14 cellular contexts compared by ENCODE assay signal in the genomic region with DNA sequence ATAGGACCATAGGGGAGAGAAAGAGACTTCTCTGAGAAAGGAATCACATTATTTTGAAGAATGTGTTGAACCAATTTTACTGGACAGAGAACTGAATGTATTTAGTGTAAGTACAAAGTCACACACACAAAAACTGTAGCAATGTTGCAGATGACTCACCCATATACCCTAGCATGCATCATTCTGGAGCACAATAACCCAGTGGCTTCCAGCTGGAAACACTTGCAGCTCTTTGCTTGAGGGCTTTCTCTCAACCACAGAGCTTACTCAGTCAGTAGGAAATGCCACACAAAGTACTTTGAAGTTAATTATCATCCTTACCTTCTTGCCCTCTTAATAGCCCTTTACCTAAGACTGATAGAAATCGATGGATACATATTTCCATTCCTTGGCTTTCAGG.
DNase-seq lines count a peak whose midpoint lies in the region; TF ChIP-seq lines count a peak whose summit lies in the region.
"Had no signal": no experiment of that assay in that cellular context is flagged by ENCODE, and none has a peak within 500 bp of the region (broad histone marks: within the 10 kb centered on the region; RNA-seq: fewer than 3 reads in every experiment).

No MANE protein-coding gene starts in this region.

- no peaks in the 10 kb centered on the region for H3K4me1 Mint-ChIP-seq in neural progenitor cell
- H3K4me1 Mint-ChIP-seq: activated T-helper 17 cell treated with anti-CD3 and anti-CD28 coated beads, Interleukin-2, amount 50 U/mL, for 72 hours; memory B cell; stimulated activated memory B cell treated with anti-CD40 and anti-IgM and Interleukin-4, amounts not matched to agents 10 μg/mL and 1 μg/mL and 100 μg/mL, for 72 hours had no signal

- H3K9me3 Mint-ChIP-seq in neural progenitor cell: no peaks in the 10 kb centered on the region
- H3K9me3 Mint-ChIP-seq: memory B cell; stimulated activated memory B cell treated with anti-CD40 and anti-IgM and Interleukin-4, amounts not matched to agents 10 μg/mL and 1 μg/mL and 100 μg/mL, for 72 hours had no signal

- H3F3A ChIP-seq in neural progenitor cell (ENCODE audit: low read depth): no peaks in the 10 kb centered on the region

- H3K27me3 ChIP-seq in hepatocyte: no peaks in the 10 kb centered on the region
- no peaks in the 10 kb centered on the region for H3K27me3 ChIP-seq in spleen (replicated peaks in 1 of 7)
- no peaks in the 10 kb centered on the region for H3K27me3 ChIP-seq in neural progenitor cell
- H3K27me3 ChIP-seq: cardiac muscle cell had no signal

- WGBS in hepatocyte (ENCODE audit: low lambda C conversion rate, missing lambda C conversion rate): 75% methylated on average over 1 of the region's 1 CpG
- 69 to 86% (median 78%) methylated on average over 1 of the region's 1 CpG for WGBS in spleen, 5 donors

- intact Hi-C loops in spleen (cut with DNase I; ENCODE audit: low total_unique reads): no loop called here

- H3K4me1 ChIP-seq in hepatocyte (ENCODE audit: insufficient read depth) (no peaks in the 10 kb centered on the region), spleen (no peaks in the 10 kb centered on the region), neural progenitor cell (no peaks in the 10 kb centered on the region)

- no peak for TF ChIP-seq POLR2A in spleen (IDR thresholded peaks at IDR 0.05)

- no peaks in the 10 kb centered on the region for H3K36me3 Mint-ChIP-seq in neural progenitor cell
- H3K36me3 Mint-ChIP-seq: memory B cell; stimulated activated memory B cell treated with anti-CD40 and anti-IgM and Interleukin-4, amounts not matched to agents 10 μg/mL and 1 μg/mL and 100 μg/mL, for 72 hours had no signal

- no peaks in the 10 kb centered on the region for H3K9me2 ChIP-seq in hepatocyte (replicated peaks; ENCODE audit: insufficient read depth)

- H4K20me1 ChIP-seq in hepatocyte (ENCODE audit: insufficient read depth, poor library complexity, severe bottlenecking) (no peaks in the 10 kb centered on the region), neural progenitor cell (ENCODE audit: low read depth) (no peaks in the 10 kb centered on the region)

- H3K36me3 ChIP-seq in hepatocyte (replicated peaks; ENCODE audit: insufficient read depth, low read depth) (no peaks in the 10 kb centered on the region), spleen (no peaks in the 10 kb centered on the region), neural progenitor cell (no peaks in the 10 kb centered on the region)
- H3K36me3 ChIP-seq: cardiac muscle cell had no signal

- DNase-seq in A172 (ENCODE audit: low spot score) (peak; percentile 31), H4 (ENCODE audit: low spot score) (peak; percentile 91), T1000 (lab: John Stamatoyannopoulos, UW) (peak; percentile 44), hepatocyte (ENCODE audit: low spot score) (peak; percentile 6), spleen (no peak), SIG-M5 treated with dmso at 0.1 percent for 504 hours (lab: John Stamatoyannopoulos, UW; ENCODE audit: unreplicated experiment) (no peak), neural progenitor cell (ENCODE audit: low spot score) (no peak), NCI-H748 treated with DMSO at 0.1 percent for 48 hours (lab: John Stamatoyannopoulos, UW) (no peak)
- DNase-seq: NCI-H1930; stimulated activated CD4-positive, alpha-beta T cell treated with anti-CD3 and anti-CD28 coated beads, Interleukin-2, amount 100 ng/mL, for 24 hours had no signal

- H3K9ac ChIP-seq in neural progenitor cell: no peak overlapping the region

- H3K27ac Mint-ChIP-seq in neural progenitor cell: no peak overlapping the region
- H3K27ac Mint-ChIP-seq: activated T-helper 17 cell treated with anti-CD3 and anti-CD28 coated beads, Interleukin-2, amount 50 U/mL, for 72 hours; memory B cell; stimulated activated memory B cell treated with anti-CD40 and anti-IgM and Interleukin-4, amounts not matched to agents 10 μg/mL and 1 μg/mL and 100 μg/mL, for 72 hours had no signal

- TF ChIP-seq CTCF in hepatocyte (IDR thresholded peaks at IDR 0.05; ENCODE audit: poor library complexity) (no peak), spleen (IDR thresholded peaks at IDR 0.05 in 8 of 11, conservative IDR thresholded peaks at IDR 0.05 in 3 of 11) (no peak), neural progenitor cell (IDR thresholded peaks at IDR 0.05) (no peak)

- H3K4me3 Mint-ChIP-seq in neural progenitor cell: no peak overlapping the region
- H3K4me3 Mint-ChIP-seq: activated T-helper 17 cell treated with anti-CD3 and anti-CD28 coated beads, Interleukin-2, amount 50 U/mL, for 72 hours; memory B cell; stimulated activated memory B cell treated with anti-CD40 and anti-IgM and Interleukin-4, amounts not matched to agents 10 μg/mL and 1 μg/mL and 100 μg/mL, for 72 hours had no signal

- H3K27ac ChIP-seq in hepatocyte: no peak overlapping the region
- no peak overlapping the region for H3K27ac ChIP-seq in spleen
- H3K27ac ChIP-seq in neural progenitor cell: no peak overlapping the region
- H3K27ac ChIP-seq: cardiac muscle cell had no signal

- H3K27me3 Mint-ChIP-seq in neural progenitor cell (ENCODE audit: insufficient read depth, low read depth): no peaks in the 10 kb centered on the region
- H3K27me3 Mint-ChIP-seq: activated T-helper 17 cell treated with anti-CD3 and anti-CD28 coated beads, Interleukin-2, amount 50 U/mL, for 72 hours; memory B cell; stimulated activated memory B cell treated with anti-CD40 and anti-IgM and Interleukin-4, amounts not matched to agents 10 μg/mL and 1 μg/mL and 100 μg/mL, for 72 hours had no signal

- H3K79me2 ChIP-seq in hepatocyte (no peaks in the 10 kb centered on the region), neural progenitor cell (ENCODE audit: low read depth) (no peaks in the 10 kb centered on the region)

- H2AFZ ChIP-seq in hepatocyte: no peak overlapping the region
- no peak overlapping the region for H2AFZ ChIP-seq in neural progenitor cell (replicated peaks)

- H3K9me3 ChIP-seq in hepatocyte (ENCODE audit: low read depth) (no peaks in the 10 kb centered on the region), spleen (no peaks in the 10 kb centered on the region), neural progenitor cell (ENCODE audit: low read depth) (no peaks in the 10 kb centered on the region)

- H3K4me2 ChIP-seq in hepatocyte (no peak overlapping the region), neural progenitor cell (no peak overlapping the region)

- H3K4me3 ChIP-seq in hepatocyte: no peak overlapping the region
- H3K4me3 ChIP-seq in spleen: no peak overlapping the region
- H3K4me3 ChIP-seq in neural progenitor cell: no peak overlapping the region
- H3K4me3 ChIP-seq: cardiac muscle cell had no signal

Comparison
In these comparisons a context has a peak if more than half of its experiments do, and no peak if none do; other contexts are left out.
1. DNase-seq: peak in A172 (single experiment), H4 (single experiment), T1000 (single experiment) and hepatocyte (single experiment); none in spleen (single experiment), SIG-M5 treated with dmso at 0.1 percent for 504 hours (single experiment), neural progenitor cell (single experiment) and NCI-H748 treated with DMSO at 0.1 percent for 48 hours (single experiment).